Comparison of ENCODE assay signal across 24 cellular contexts in genomic region chr4:48669086-48669485, GRCh38.
DNase-seq lines count a peak whose midpoint lies in the region; ATAC-seq and TF ChIP-seq lines count a peak whose summit lies in the region.
"Had no signal": no experiment of that assay in that cellular context is flagged by ENCODE, and none has a peak within 500 bp of the region (broad histone marks: within the 10 kb centered on the region; RNA-seq: fewer than 3 reads in every experiment).

No MANE protein-coding gene starts in this region.

- no peak overlapping the region for H3K4me2 ChIP-seq in DND-41 (ENCODE audit: insufficient read depth, low read length)

- H3K4me1 ChIP-seq in DND-41 (ENCODE audit: insufficient read depth, low read length) (no peaks in the 10 kb centered on the region), esophagus (ENCODE audit: control insufficient read depth in 2 of 2, insufficient read depth in 2 of 2, low read length in 1 of 2) (peaks cover 0 to 3% of the 10 kb centered on the region in 2 donors), psoas muscle (peaks cover 39% of the 10 kb centered on the region), HAP-1 (peaks cover 5% of the 10 kb centered on the region)

- no peak overlapping the region for H2AFZ ChIP-seq in DND-41 (ENCODE audit: low read depth, low read length)

- no peak overlapping the region for H3K4me3 ChIP-seq in DND-41 (ENCODE audit: low read depth in 1 of 2, low read length in 2 of 2)
- H3K4me3 ChIP-seq in esophagus (ENCODE audit: low read depth in 1 of 2, low read length in 2 of 2) = no peak overlapping the region
- no peak overlapping the region for H3K4me3 ChIP-seq in psoas muscle
- H3K4me3 ChIP-seq in HAP-1 = no peak overlapping the region
- H3K4me3 ChIP-seq: MG63, pancreas, right lobe of liver had no signal

- H3K79me2 ChIP-seq in DND-41 (ENCODE audit: insufficient read depth, low read length) = peaks cover 85% of the 10 kb centered on the region

- H3K9me3 ChIP-seq in DND-41 (ENCODE audit: insufficient read depth, low read length, severe bottlenecking) (no peaks in the 10 kb centered on the region), esophagus (ENCODE audit: control insufficient read depth in 2 of 2, insufficient read depth in 1 of 2, low read depth in 1 of 2, low read length in 1 of 2) (no peaks in the 10 kb centered on the region), psoas muscle (peaks cover 2% of the 10 kb centered on the region), HAP-1 (no peaks in the 10 kb centered on the region)
- H3K9me3 ChIP-seq: MG63, pancreas, right lobe of liver had no signal

- in situ Hi-C loops in HAP-1 (cut with MboI; ENCODE audit: low sequenced_read_pairs) = no loop called here

- H3K36me3 ChIP-seq in DND-41 (ENCODE audit: insufficient read depth, low read length) (no peaks in the 10 kb centered on the region), esophagus (ENCODE audit: control insufficient read depth in 2 of 2, insufficient read depth in 2 of 2, low read length in 1 of 2) (no peaks in the 10 kb centered on the region), psoas muscle (ENCODE audit: insufficient read depth in 1 of 2, low read depth in 1 of 2) (no peaks in the 10 kb centered on the region), HAP-1 (replicated peaks) (no peaks in the 10 kb centered on the region)
- H3K36me3 ChIP-seq: MG63, pancreas, right lobe of liver, WERI-Rb-1 had no signal

- intact Hi-C loops in psoas muscle (cut with DNase I) = loop anchor here in 1 of 2 donors (10.0 kb wide), 1 partner anchor 106 kb away; no protein-coding TSS in a partner anchor

- DNase-seq in DND-41 = no peak
- peak; percentile 22 for DNase-seq in NCI-H1105 treated with DMSO at 0.1 percent for 48 hours (lab: John Stamatoyannopoulos, UW)
- DNase-seq in psoas muscle = no peak
- DNase-seq in NCI-H748 treated with DMSO at 0.1 percent for 48 hours (lab: John Stamatoyannopoulos, UW) = no peak
- DNase-seq in NCI-H446 treated with DMSO at 0.1 percent for 48 hours (lab: John Stamatoyannopoulos, UW) = no peak
- DNase-seq in HAP-1 (ENCODE audit: low spot score in 2 of 2) = no peak
- DNase-seq: activated CD4-positive, alpha-beta T cell treated with anti-CD3 and anti-CD28 coated beads, Interleukin-2, amount 10 ng/mL, durations not matched to agents 24 days and 14 days; activated CD8-positive, alpha-beta memory T cell treated with anti-CD3 and anti-CD28 coated beads, Interleukin-2, amount 10 ng/mL, durations not matched to agents 7 days and 5 days; activated naive CD4-positive, alpha-beta T cell treated with anti-CD3 and anti-CD28 coated beads, Interleukin-2, amount 10 ng/mL, durations not matched to agents 7 days and 5 days; activated T-cell treated with anti-CD3 and anti-CD28 coated beads, Interleukin-2, amount 50 U/mL, for 72 hours; amniotic stem cell; cortex of kidney; kidney glomerular epithelial cell; mesenchymal stem cell; MG63; NCI-H1436 treated with DMSO at 0.1 percent for 48 hours; NCI-H82; nephron progenitor cell; pancreas; right lobe of liver; trophoblast cell; WERI-Rb-1 had no signal

- no peak overlapping the region for H3K9ac ChIP-seq in DND-41 (ENCODE audit: low read depth, low read length)

- TF ChIP-seq CTCF in DND-41 (IDR thresholded peaks at IDR 0.05; ENCODE audit: borderline replicate concordance, extremely low read depth, low read length, poor library complexity, severe bottlenecking) = no peak
- no peak for TF ChIP-seq CTCF in psoas muscle (IDR thresholded peaks at IDR 0.05)

- H3K27ac ChIP-seq in DND-41 (ENCODE audit: low read length) (no peak overlapping the region), esophagus (ENCODE audit: low read depth in 2 of 2, low read length in 1 of 2) (peak overlapping the region; percentile 22 to 49), psoas muscle (peak overlapping the region; percentile 84)
- H3K27ac ChIP-seq: C4-2B, pancreas, right lobe of liver, WERI-Rb-1 had no signal

- ATAC-seq in DND-41 (ENCODE audit: insufficient read depth, low read depth) (peak; percentile 47; the same call in 1 of the 3 replicates), psoas muscle (peak in 3 of 4 donors; percentile 33 to 57 (median 45))
- ATAC-seq: activated CD8-positive, alpha-beta memory T cell treated with anti-CD3 and anti-CD28 coated beads, Interleukin-2, amount 10 ng/mL, durations not matched to agents 7 days and 5 days; activated T-cell treated with anti-CD3 and anti-CD28 coated beads, Interleukin-2, amount 50 U/mL, for 72 hours had no signal

- 94 to 95% methylated on average over 3 of the region's 3 CpGs for WGBS in esophagus, 2 donors
- 89 to 96% (median 92%) methylated on average over 3 of the region's 3 CpGs for WGBS in psoas muscle, 3 donors

- H4K20me1 ChIP-seq in DND-41 (ENCODE audit: insufficient read depth, low read length) = peaks cover 22% of the 10 kb centered on the region

- H3K27me3 ChIP-seq in DND-41 (ENCODE audit: insufficient read depth, low read length, poor library complexity) (no peaks in the 10 kb centered on the region), esophagus (ENCODE audit: control insufficient read depth in 1 of 2, insufficient read depth in 2 of 2, low read length in 2 of 2) (no peaks in the 10 kb centered on the region), psoas muscle (ENCODE audit: insufficient read depth in 3 of 3, low read length in 2 of 3) (no peaks in the 10 kb centered on the region), HAP-1 (ENCODE audit: low read depth) (no peaks in the 10 kb centered on the region)
- H3K27me3 ChIP-seq: MG63, pancreas, right lobe of liver had no signal
